Comparison of ENCODE assay signal across 1 cellular context in genomic region chr6:143164565-143165105, GRCh38.
TF ChIP-seq lines count a peak whose summit lies in the region.

No MANE protein-coding gene starts in this region.

TF ChIP-seq in K562, 482 proteins besides CTCF, POLR2A, EP300 and RAD21 (continued from another document and continues in another):
- TF ChIP-seq NKRF (IDR thresholded peaks at IDR 0.05; ENCODE audit: borderline replicate concordance) (no peak), MLLT1 (IDR thresholded peaks at IDR 0.05) (peak; percentile 87 to 91), MNT (conservative IDR thresholded peaks at IDR 0.05) (peak in 1 of 2 experiments; percentile 61; a peak in 1 of 4 replicates), MXD1 (CRISPR knock-in tag; IDR thresholded peaks at IDR 0.05; ENCODE audit: borderline replicate concordance, poor library complexity, severe bottlenecking) (no peak), ZNF23 (CRISPR knock-in tag; IDR thresholded peaks at IDR 0.05) (no peak), PHF20 (IDR thresholded peaks at IDR 0.05; ENCODE audit: partially characterized antibody) (no peak), DLX4 (CRISPR knock-in tag; IDR thresholded peaks at IDR 0.05) (no peak), ZBTB9 (CRISPR knock-in tag; IDR thresholded peaks at IDR 0.05) (peak; percentile 78; the same call in 1 of the 2 replicates), UBTF (IDR thresholded peaks at IDR 0.05; ENCODE audit: borderline replicate concordance in 1 of 2, low read depth in 2 of 2, low read length in 2 of 2) (peak in 1 of 2 experiments; percentile 80; a peak in 1 of 4 replicates), RAD51 (IDR thresholded peaks at IDR 0.05; ENCODE audit: borderline replicate concordance, low read depth) (peak; percentile 40; the same call in 1 of the 2 replicates), ZNF24 (IDR thresholded peaks at IDR 0.05) (0 out of 2 replicates have a peak, but pooled peaks have one; percentile 9), ARID1B (IDR thresholded peaks at IDR 0.05) (peak; percentile 96), PTBP1 (IDR thresholded peaks at IDR 0.05; ENCODE audit: low read depth, low read length) (no peak), TCF3 (CRISPR knock-in tag; IDR thresholded peaks at IDR 0.05) (peak; percentile 96), KLF10 (CRISPR knock-in tag; IDR thresholded peaks at IDR 0.05) (no peak), ZNF324 (CRISPR knock-in tag; IDR thresholded peaks at IDR 0.05) (no peak), CXXC5 (CRISPR knock-in tag; IDR thresholded peaks at IDR 0.05) (peak; percentile 60), HES1 (IDR thresholded peaks at IDR 0.05; ENCODE audit: low read depth) (peak; percentile 59; the same call in 1 of the 2 replicates), U2AF1 (optimal IDR thresholded peaks at IDR 0.05; ENCODE audit: low read depth, low read length) (peak; percentile 48), ZNF584 (CRISPR knock-in tag; IDR thresholded peaks at IDR 0.05; ENCODE audit: low read depth) (0 out of 2 replicates have a peak, but pooled peaks have one; percentile 78), SP1 (CRISPR knock-in tag; IDR thresholded peaks at IDR 0.05) (peak; percentile 41; the same call in 1 of the 2 replicates), MYBL2 (IDR thresholded peaks at IDR 0.05; ENCODE audit: low read depth) (no peak; the same call in 1 of the 2 replicates), MYBL2 (CRISPR knock-in tag; IDR thresholded peaks at IDR 0.05; ENCODE audit: borderline replicate concordance) (no peak), CBFB (CRISPR knock-in tag; IDR thresholded peaks at IDR 0.05) (no peak), ZNF830 (CRISPR knock-in tag; IDR thresholded peaks at IDR 0.05) (no peak), CC2D1A (IDR thresholded peaks at IDR 0.05) (peak; percentile 91), SREBF2 (CRISPR knock-in tag; IDR thresholded peaks at IDR 0.05) (no peak), NFIC (IDR thresholded peaks at IDR 0.05) (peak; percentile 47; the same call in 1 of the 2 replicates), ETV1 (tag; conservative IDR thresholded peaks at IDR 0.05; ENCODE audit: low read depth) (peak; percentile 74), ZNF76 (CRISPR knock-in tag; IDR thresholded peaks at IDR 0.05; ENCODE audit: borderline replicate concordance) (peak; percentile 52; the same call in 1 of the 2 replicates), SMARCE1 (IDR thresholded peaks at IDR 0.05) (peak; percentile 92), SMARCC2 (IDR thresholded peaks at IDR 0.05; ENCODE audit: low read depth) (0 out of 2 replicates have a peak, but pooled peaks have one; percentile 61), ZNF695 (CRISPR knock-in tag; IDR thresholded peaks at IDR 0.05) (no peak), ARNT (IDR thresholded peaks at IDR 0.05) (peak; percentile 15 to 88; a peak in 3 of 4 replicates), E2F5 (CRISPR knock-in tag; IDR thresholded peaks at IDR 0.05) (no peak), ZNF197 (CRISPR knock-in tag; IDR thresholded peaks at IDR 0.05; ENCODE audit: low read depth) (no peak), ZNF766 (CRISPR knock-in tag; conservative IDR thresholded peaks at IDR 0.05) (peak; percentile 68; the same call in 1 of the 2 replicates), SMARCA5 (IDR thresholded peaks at IDR 0.05) (no peak), RBM34 (IDR thresholded peaks at IDR 0.05; ENCODE audit: borderline replicate concordance, insufficient read depth, low read length) (no peak), GMEB1 (CRISPR knock-in tag; IDR thresholded peaks at IDR 0.05) (no peak), CBFA2T2 (conservative IDR thresholded peaks at IDR 0.05) (peak; percentile 84), CBX1 (IDR thresholded peaks at IDR 0.05; ENCODE audit: low read depth) (0 out of 2 replicates have a peak, but pooled peaks have one; percentile 17), FOXK2 (conservative IDR thresholded peaks at IDR 0.05 in 1 of 2, IDR thresholded peaks at IDR 0.05 in 1 of 2; ENCODE audit: low read depth in 2 of 2) (0 out of 4 replicates have a peak, but pooled peaks of 1 of the 2 experiments have one; percentile 20), ZFX (CRISPR knock-in tag; IDR thresholded peaks at IDR 0.05) (peak; percentile 27), SIRT6 (IDR thresholded peaks at IDR 0.05; ENCODE audit: low read depth, low read length) (no peak), ZNF507 (tag; conservative IDR thresholded peaks at IDR 0.05) (no peak), XRCC5 (IDR thresholded peaks at IDR 0.05; ENCODE audit: low read depth, low read length) (no peak), SETDB1 (IDR thresholded peaks at IDR 0.05; ENCODE audit: low read length) (no peak), MITF (IDR thresholded peaks at IDR 0.05) (peak; percentile 55; the same call in 1 of the 2 replicates), ETS1 (conservative IDR thresholded peaks at IDR 0.05; ENCODE audit: control insufficient read depth, low read depth, low read length) (no peak), PML (IDR thresholded peaks at IDR 0.05; ENCODE audit: low read length) (peak; percentile 92), SRSF3 (IDR thresholded peaks at IDR 0.05; ENCODE audit: insufficient read depth, low read length) (no peak), ZNF184 (CRISPR knock-in tag; IDR thresholded peaks at IDR 0.05) (no peak), TAF15 (IDR thresholded peaks at IDR 0.05; ENCODE audit: low read depth, low read length) (no peak), TEAD1 (CRISPR knock-in tag; IDR thresholded peaks at IDR 0.05) (peak in 1 of 2 experiments; percentile 68; a peak in 1 of 4 replicates)
